ENCODE assay signal across 8 cellular contexts in genomic region chr17:1562178-1562643, GRCh38. TPM values are rescaled to one million over a fixed set of nuclear protein-coding genes. Genes with fewer than 3 reads are reported as not detected.
A peak's percentile ranks its signal among the peaks of the same experiment; 100 is the strongest.
DNase-seq lines count a peak whose midpoint lies in the region; ATAC-seq and TF ChIP-seq lines count a peak whose summit lies in the region.

No MANE protein-coding gene starts in this region.

- peak overlapping the region; percentile 89 to 100 (median 95) for H3K27ac ChIP-seq in Peyer's patch

- peaks cover 30% of the 10 kb centered on the region for H3K4me1 Mint-ChIP-seq in activated CD4-positive, alpha-beta T cell treated with anti-CD3 and anti-CD28 coated beads, Interleukin-2, amount 10 ng/mL, durations not matched to agents 24 days and 14 days
- peaks cover 46% of the 10 kb centered on the region for H3K4me1 Mint-ChIP-seq in neural crest cell

- intact Hi-C loops in activated CD4-positive, alpha-beta T cell treated with anti-CD3 and anti-CD28 coated beads, Interleukin-2, amount 10 ng/mL, durations not matched to agents 24 days and 14 days (cut with micrococcal nuclease): loop anchor here (1.0 kb wide), 1 partner anchor 46 kb away; the partner anchor contains the start of gene INPP5K

- H3K4me1 ChIP-seq in Peyer's patch: peaks cover 0 to 45% (median 5%) of the 10 kb centered on the region in 4 donors

- peak overlapping the region; percentile 82 to 99 (median 92) for H3K4me3 ChIP-seq in Peyer's patch
- H3K4me3 ChIP-seq in epithelial cell of proximal tubule (ENCODE audit: low read depth, low read length): peak overlapping the region; percentile 80

- no peaks in the 10 kb centered on the region for H3K36me3 ChIP-seq in Peyer's patch

- H3K27me3 ChIP-seq in Peyer's patch: no peaks in the 10 kb centered on the region

- no peaks in the 10 kb centered on the region for H3K9me3 ChIP-seq in Peyer's patch

- H3K36me3 Mint-ChIP-seq in activated CD4-positive, alpha-beta T cell treated with anti-CD3 and anti-CD28 coated beads, Interleukin-2, amount 10 ng/mL, durations not matched to agents 24 days and 14 days (ENCODE audit: low read depth): peaks cover 12% of the 10 kb centered on the region
- H3K36me3 Mint-ChIP-seq in neural crest cell (ENCODE audit: low read depth): no peaks in the 10 kb centered on the region

- H3K9me3 Mint-ChIP-seq in activated CD4-positive, alpha-beta T cell treated with anti-CD3 and anti-CD28 coated beads, Interleukin-2, amount 10 ng/mL, durations not matched to agents 24 days and 14 days: no peaks in the 10 kb centered on the region
- no peaks in the 10 kb centered on the region for H3K9me3 Mint-ChIP-seq in neural crest cell

- H3K4me3 Mint-ChIP-seq in activated CD4-positive, alpha-beta T cell treated with anti-CD3 and anti-CD28 coated beads, Interleukin-2, amount 10 ng/mL, durations not matched to agents 24 days and 14 days: peak overlapping the region; percentile 91
- no peak overlapping the region for H3K4me3 Mint-ChIP-seq in neural crest cell

- no peak for TF ChIP-seq POLR2A in Peyer's patch (IDR thresholded peaks at IDR 0.05)

- TF ChIP-seq CTCF in Peyer's patch (IDR thresholded peaks at IDR 0.05) (no peak), epithelial cell of proximal tubule (conservative IDR thresholded peaks at IDR 0.05; ENCODE audit: low read depth, low read length) (no peak), neural crest cell (conservative IDR thresholded peaks at IDR 0.05) (no peak)

- peak; percentile 26 for ATAC-seq in HG02763 (IDR thresholded peaks at IDR 0.05; ENCODE audit: unreplicated experiment)

- DNase-seq in activated CD4-positive, alpha-beta T cell treated with anti-CD3 and anti-CD28 coated beads, Interleukin-2, amount 10 ng/mL, durations not matched to agents 24 days and 14 days: no peak
- no peak for DNase-seq in activated CD4-positive, alpha-beta T cell treated with anti-CD3 and anti-CD28 coated beads, Interleukin-2, amount 50 U/mL, for 48 hours
- peak in 1 of 3 donors; percentile 71 for DNase-seq in Peyer's patch
- DNase-seq in epithelial cell of proximal tubule (ENCODE audit: low read depth): no peak
- DNase-seq in neural crest cell (ENCODE audit: low read depth, low spot score): peak; percentile 33
- no peak for DNase-seq in EL
- DNase-seq in middle frontal gyrus (ENCODE audit: extremely low spot score, low spot score): no peak

- H3K27me3 Mint-ChIP-seq in activated CD4-positive, alpha-beta T cell treated with anti-CD3 and anti-CD28 coated beads, Interleukin-2, amount 10 ng/mL, durations not matched to agents 24 days and 14 days: peaks cover 7% of the 10 kb centered on the region
- peaks cover 6% of the 10 kb centered on the region for H3K27me3 Mint-ChIP-seq in neural crest cell (ENCODE audit: low read depth)

- no peak overlapping the region for H3K27ac Mint-ChIP-seq in activated CD4-positive, alpha-beta T cell treated with anti-CD3 and anti-CD28 coated beads, Interleukin-2, amount 10 ng/mL, durations not matched to agents 24 days and 14 days
- no peak overlapping the region for H3K27ac Mint-ChIP-seq in neural crest cell (ENCODE audit: unreplicated experiment)

RNA-seq across cellular contexts. Expression of gene PITPNA, which starts 0.4 kb away (rescaled TPM):
- 74.3 and 76.1 TPM in 2 replicates for total RNA-seq in activated CD4-positive, alpha-beta T cell treated with anti-CD3 and anti-CD28 coated beads, Interleukin-2, amount 10 ng/mL, durations not matched to agents 24 days and 14 days
- 100 to 1,000 TPM in 2 of 4 donors, 10 to 100 TPM in 2; 88.2 to 132 (median 107) TPM for total RNA-seq in Peyer's patch
- total RNA-seq in epithelial cell of proximal tubule: 25.9 and 32.5 TPM in 2 replicates
- 80.8 and 86.8 TPM in 2 replicates for total RNA-seq in neural crest cell

RNA-seq across cellular contexts. Expression of gene INPP5K, which starts 45.8 kb away (rescaled TPM):
- 19.1 and 21.0 TPM in 2 replicates for total RNA-seq in activated CD4-positive, alpha-beta T cell treated with anti-CD3 and anti-CD28 coated beads, Interleukin-2, amount 10 ng/mL, durations not matched to agents 24 days and 14 days
- total RNA-seq in Peyer's patch (100 to 1,000 TPM in 1 of 4 donors, 10 to 100 TPM in 3; 60.9 to 163 (median 64.7) TPM), epithelial cell of proximal tubule (10.7 and 27.3 TPM in 2 replicates), neural crest cell (19.4 and 20.0 TPM in 2 replicates)
